8 cellular contexts compared by ENCODE assay signal in the genomic region with DNA sequence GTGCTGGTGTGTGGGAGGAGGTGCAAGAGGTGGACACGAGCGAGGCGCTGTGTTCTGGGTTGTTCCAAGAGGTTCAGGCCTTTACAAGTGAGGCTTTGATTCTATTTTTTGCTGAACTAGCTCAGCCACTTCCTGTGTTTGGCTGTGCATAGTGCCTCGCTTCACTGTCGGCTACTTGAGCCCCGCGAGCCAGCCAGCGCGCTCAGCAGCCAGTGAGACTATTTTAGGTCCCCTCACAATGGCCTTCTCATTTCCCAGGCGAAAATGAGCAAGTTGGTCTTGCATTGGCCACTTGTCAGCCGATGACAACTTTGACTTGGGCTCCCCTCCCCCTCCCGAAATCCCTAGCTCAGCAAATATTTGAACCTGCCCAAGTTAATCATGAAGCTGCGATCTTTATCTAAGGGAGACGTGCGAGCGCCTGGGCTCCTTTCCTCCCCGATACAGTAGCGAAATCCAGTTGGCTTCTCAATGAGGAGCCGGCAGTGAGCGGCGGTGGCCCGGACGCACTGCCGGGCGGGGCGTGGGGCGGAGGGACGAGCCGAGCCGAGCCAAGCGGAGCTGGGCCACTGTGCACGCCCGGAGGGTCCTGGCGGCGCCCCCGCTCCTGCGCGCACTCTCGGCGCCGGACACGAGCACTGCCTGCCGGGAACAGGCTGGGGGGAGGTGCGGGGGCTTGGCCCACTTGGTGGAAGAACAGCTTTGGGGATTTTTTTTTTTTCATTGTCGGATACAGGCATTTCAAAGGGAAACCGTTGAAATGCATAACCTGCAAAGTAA.
A peak's percentile ranks its signal among the peaks of the same experiment; 100 is the strongest.
DNase-seq lines count a peak whose midpoint lies in the region; TF ChIP-seq lines count a peak whose summit lies in the region.

No MANE protein-coding gene starts in this region.

- peak overlapping the region in 1 of 2 experiments; percentile 90 for H3K14ac ChIP-seq in mesenchymal stem cell (ENCODE audit: low read length in 2 of 2)

- H3K4me3 ChIP-seq in endocrine pancreas (ENCODE audit: control insufficient read depth, insufficient read depth, low read length) (peak overlapping the region; percentile 48), mesenchymal stem cell (ENCODE audit: insufficient read depth in 1 of 2, low read depth in 1 of 2, low read length in 2 of 2) (peak overlapping the region; percentile 68 to 77), HAP-1 (no peak overlapping the region)

- H3K4me1 ChIP-seq in endocrine pancreas (ENCODE audit: control insufficient read depth, insufficient read depth, low read length) (peaks cover 46% of the 10 kb centered on the region), mesenchymal stem cell (ENCODE audit: control insufficient read depth, insufficient read depth, low read depth, low read length) (peaks cover 6% of the 10 kb centered on the region), HAP-1 (no peaks in the 10 kb centered on the region)

- POLR2A ChIA-PET in HEK293T (lab: Yijun Ruan, JAX), result interaction anchor here (0.7 to 1.1 kb wide), 2 partner anchors 167 to 369 kb away, joined by 3 to 4 read pairs; no protein-coding TSS in a partner anchor

- peak; percentile 23 for TF ChIP-seq POLR2A in GM10847 (IDR thresholded peaks at IDR 0.05; ENCODE audit: extremely low read depth, insufficient read length)

- in situ Hi-C loops in HAP-1 (cut with MboI; ENCODE audit: low sequenced_read_pairs), result loop anchor here (10.0 kb wide), 1 partner anchor 167 kb away; no protein-coding TSS in a partner anchor

- H2BK120ac ChIP-seq in mesenchymal stem cell (ENCODE audit: low read depth, low read length), result no peak overlapping the region

- CTCF ChIA-PET in HEK293T (lab: Yijun Ruan, JAX), result interaction anchor here (0.9 kb wide), 1 partner anchor 16 kb away, joined by 6 read pairs; no protein-coding TSS in a partner anchor

- H3K27me3 ChIP-seq in endocrine pancreas (ENCODE audit: control insufficient read depth, insufficient read depth, low read length) (no peaks in the 10 kb centered on the region), mesenchymal stem cell (ENCODE audit: control insufficient read depth in 1 of 2, insufficient read depth in 1 of 2, low read length in 2 of 2) (no peaks in the 10 kb centered on the region), HAP-1 (ENCODE audit: low read depth) (no peaks in the 10 kb centered on the region)

- WGBS in mesenchymal stem cell, result 1% methylated on average over 46 of the region's 46 CpGs

- peak overlapping the region; percentile 65 for H3K27ac ChIP-seq in mesenchymal stem cell (ENCODE audit: low read length, poor library complexity, severe bottlenecking)

- H3K36me3 ChIP-seq in endocrine pancreas (ENCODE audit: control insufficient read depth, insufficient read depth, low read length) (no peaks in the 10 kb centered on the region), mesenchymal stem cell (ENCODE audit: control insufficient read depth in 1 of 2, insufficient read depth in 2 of 2, low read depth in 1 of 2, low read length in 2 of 2) (peaks cover 0 to 37% of the 10 kb centered on the region in 2 experiments), HAP-1 (replicated peaks) (no peaks in the 10 kb centered on the region)

- H3K9me3 ChIP-seq in endocrine pancreas (ENCODE audit: control insufficient read depth, low read length), result no peaks in the 10 kb centered on the region
- H3K9me3 ChIP-seq in mesenchymal stem cell (ENCODE audit: control insufficient read depth, low read length), result no peaks in the 10 kb centered on the region
- no peaks in the 10 kb centered on the region for H3K9me3 ChIP-seq in HAP-1

- peak; percentile 55 for DNase-seq in HEK293T (ENCODE audit: extremely low spot score)
- peak; percentile 51 for DNase-seq in NCI-H2029 (lab: John Stamatoyannopoulos, UW)
- DNase-seq in activated CD8-positive, alpha-beta memory T cell treated with anti-CD3 and anti-CD28 coated beads for 48 hours (ENCODE audit: low read depth in 2 of 3, low spot score in 2 of 3), result peak in 2 of 3 experiments; percentile 17 to 22
- DNase-seq in mesenchymal stem cell, result peak; percentile 72
- peak; percentile 16 to 25 for DNase-seq in stimulated activated CD8-positive, alpha-beta memory T cell treated with anti-CD3 and anti-CD28 coated beads, Interleukin-4, amount 100 ng/mL, for 1 hour (ENCODE audit: low read depth in 2 of 2, low spot score in 1 of 2)
- no peak for DNase-seq in HAP-1 (ENCODE audit: low spot score in 2 of 2)

- peak overlapping the region; percentile 4 to 76 for H2BK12ac ChIP-seq in mesenchymal stem cell (ENCODE audit: low read length in 2 of 2)

- H2AK5ac ChIP-seq in mesenchymal stem cell (ENCODE audit: low read length, severe bottlenecking), result no peak overlapping the region

- H3K4me2 ChIP-seq in mesenchymal stem cell (ENCODE audit: low read length, poor library complexity, severe bottlenecking), result peak overlapping the region; percentile 47

- peak overlapping the region; percentile 24 for H2AFZ ChIP-seq in mesenchymal stem cell (ENCODE audit: low read depth, low read length)

- H2BK5ac ChIP-seq in mesenchymal stem cell (ENCODE audit: low read depth, low read length, poor library complexity, severe bottlenecking), result no peak overlapping the region

- peak overlapping the region in 1 of 2 experiments; percentile 67 for H3K4ac ChIP-seq in mesenchymal stem cell (ENCODE audit: low read depth in 1 of 2, low read length in 2 of 2)

- peak overlapping the region; percentile 86 for H2BK15ac ChIP-seq in mesenchymal stem cell (ENCODE audit: low read depth, poor library complexity, severe bottlenecking)

- H3K79me1 ChIP-seq in mesenchymal stem cell (replicated peaks; ENCODE audit: low read length, poor library complexity, severe bottlenecking), result peaks cover 5% of the 10 kb centered on the region

- no peak overlapping the region for H3K23ac ChIP-seq in mesenchymal stem cell (ENCODE audit: low read length in 2 of 2)

- H3K18ac ChIP-seq in mesenchymal stem cell (ENCODE audit: low read depth in 1 of 2, low read length in 2 of 2), result peak overlapping the region; percentile 67 to 96

- H3K9ac ChIP-seq in endocrine pancreas (ENCODE audit: control insufficient read depth, insufficient read depth, low read length), result peak overlapping the region; percentile 51
- peak overlapping the region; percentile 79 for H3K9ac ChIP-seq in mesenchymal stem cell (ENCODE audit: low read length)

- peak overlapping the region; percentile 59 for H4K91ac ChIP-seq in mesenchymal stem cell (ENCODE audit: low read length)

- H4K8ac ChIP-seq in mesenchymal stem cell (ENCODE audit: low read length), result peak overlapping the region; percentile 38

TF ChIP-seq in HEK293T, 16 proteins besides CTCF, POLR2A, EP300 and RAD21:
- no peak for TF ChIP-seq SP1 (IDR thresholded peaks at IDR 0.05)
- TF ChIP-seq FOXA1 (IDR thresholded peaks at IDR 0.05), result no peak
- no peak for TF ChIP-seq ELF4 (IDR thresholded peaks at IDR 0.05)
- TF ChIP-seq ZNF384 (IDR thresholded peaks at IDR 0.05), result no peak
- no peak for TF ChIP-seq NFRKB (IDR thresholded peaks at IDR 0.05)

Comparison
In these comparisons a context has a peak if more than half of its experiments do, and no peak if none do; other contexts are left out.
1. DNase-seq: peak in HEK293T (single experiment), NCI-H2029 (single experiment), activated CD8-positive, alpha-beta memory T cell treated with anti-CD3 and anti-CD28 coated beads for 48 hours (2 of 3), mesenchymal stem cell (single experiment) and stimulated activated CD8-positive, alpha-beta memory T cell treated with anti-CD3 and anti-CD28 coated beads, Interleukin-4, amount 100 ng/mL, for 1 hour (2 of 2); none in HAP-1 (0 of 2).